ENCODE assay signal across 14 cellular contexts in the genomic region with DNA sequence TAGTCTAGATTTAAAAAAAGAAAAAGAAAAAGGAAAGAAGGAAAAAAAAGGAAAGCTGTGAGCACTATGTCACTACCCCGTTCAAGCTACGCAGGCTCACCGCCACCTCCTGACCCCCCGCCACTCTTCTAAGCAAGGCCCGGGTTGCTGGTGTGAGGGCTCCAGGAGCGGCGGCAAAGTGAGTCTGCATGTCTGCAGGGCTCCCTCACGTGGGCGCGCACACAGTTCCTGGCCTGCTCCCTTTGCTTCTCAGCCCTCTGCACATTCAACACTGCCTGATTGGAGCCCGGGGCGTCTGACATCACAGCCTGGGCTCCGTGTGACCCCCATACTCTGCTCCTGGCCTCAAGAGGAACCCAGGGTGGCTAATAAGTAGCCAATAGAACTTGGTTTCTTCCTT.
"Had no signal": no experiment of that assay in that cellular context is flagged by ENCODE, and none has a peak within 500 bp of the region (broad histone marks: within the 10 kb centered on the region; RNA-seq: fewer than 3 reads in every experiment).

No MANE protein-coding gene starts in this region.

- H3K27ac Mint-ChIP-seq: activated CD4-positive, alpha-beta memory T cell treated with anti-CD3 and anti-CD28 coated beads for 36 hours; naive thymus-derived CD8-positive, alpha-beta T cell; stimulated activated naive CD8-positive, alpha-beta T cell treated with anti-CD3 and anti-CD28 coated beads, Interleukin-15, Interleukin-2, amounts not matched to agents 100 ng/mL and 50 ng/mL, for 24 hours; T-helper 17 cell had no signal

- H3K4me3 ChIP-seq: adrenal gland, lung, prostate gland, sigmoid colon had no signal

- H3K27me3 ChIP-seq: adrenal gland, sigmoid colon had no signal

- H3K27me3 Mint-ChIP-seq: activated CD4-positive, alpha-beta memory T cell treated with anti-CD3 and anti-CD28 coated beads for 36 hours; naive thymus-derived CD8-positive, alpha-beta T cell; T-helper 17 cell had no signal

- DNase-seq: activated CD4-positive, alpha-beta memory T cell treated with anti-CD3 and anti-CD28 coated beads for 36 hours; activated naive CD4-positive, alpha-beta T cell treated with anti-CD3 and anti-CD28 coated beads, Interleukin-2, amount 50 U/mL, for 16 hours; central memory CD4-positive, alpha-beta T cell; cortex of kidney; effector memory CD4-positive, alpha-beta T cell; naive thymus-derived CD8-positive, alpha-beta T cell; occipital lobe; sigmoid colon; T-helper 17 cell had no signal

- H3K36me3 ChIP-seq: adrenal gland, prostate gland, sigmoid colon had no signal

- H3K9me3 ChIP-seq: adrenal gland, prostate gland, sigmoid colon had no signal

- H3K4me3 Mint-ChIP-seq: activated CD4-positive, alpha-beta memory T cell treated with anti-CD3 and anti-CD28 coated beads for 36 hours; naive thymus-derived CD8-positive, alpha-beta T cell; stimulated activated naive CD8-positive, alpha-beta T cell treated with anti-CD3 and anti-CD28 coated beads, Interleukin-15, Interleukin-2, amounts not matched to agents 100 ng/mL and 50 ng/mL, for 24 hours; T-helper 17 cell had no signal

- ATAC-seq: T-helper 17 cell had no signal

- H3K27ac ChIP-seq: adrenal gland, epithelial cell of prostate, prostate gland, sigmoid colon had no signal

- H3K4me1 ChIP-seq: adrenal gland, prostate gland, sigmoid colon had no signal
